ENCODE assay signal across 12 cellular contexts in the genomic region with DNA sequence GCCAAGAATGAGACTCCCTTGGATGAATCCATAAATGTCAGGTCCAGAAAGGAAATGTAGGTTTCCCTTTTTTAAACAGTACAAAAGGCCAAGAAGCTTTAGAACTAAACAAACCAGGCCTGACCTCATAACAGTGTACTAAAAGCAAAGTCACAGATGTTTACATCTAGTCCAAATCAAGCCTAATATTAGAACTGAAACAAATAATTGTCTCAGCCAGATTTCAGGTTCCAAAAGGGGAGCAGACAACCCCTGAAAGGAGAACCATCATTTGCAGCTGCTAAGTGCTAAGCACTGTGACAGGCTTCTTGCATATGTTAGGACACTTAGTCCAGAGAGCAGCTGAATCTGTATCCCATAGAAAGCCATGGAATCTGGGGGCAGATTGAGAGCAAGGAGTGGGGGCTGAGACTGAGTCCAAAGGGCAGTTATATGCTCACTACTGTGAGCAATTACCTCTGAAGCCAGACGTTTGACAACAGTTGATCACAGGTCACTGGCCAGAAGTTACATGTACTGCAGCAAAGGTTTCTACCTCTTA.
DNase-seq lines count a peak whose midpoint lies in the region; ATAC-seq, FAIRE-seq and TF ChIP-seq lines count a peak whose summit lies in the region.
"Had no signal": no experiment of that assay in that cellular context is flagged by ENCODE, and none has a peak within 500 bp of the region (broad histone marks: within the 10 kb centered on the region; RNA-seq: fewer than 3 reads in every experiment).

No MANE protein-coding gene starts in this region.

- H3K27me3 Mint-ChIP-seq in activated CD4-positive, alpha-beta T cell treated with anti-CD3 and anti-CD28 coated beads, Interleukin-2, amount 10 ng/mL, durations not matched to agents 24 days and 14 days, result peaks cover 6% of the 10 kb centered on the region

- H3K9me3 ChIP-seq in osteoblast (ENCODE audit: low read depth, low read length), result no peaks in the 10 kb centered on the region

- H3K36me3 Mint-ChIP-seq in activated CD4-positive, alpha-beta T cell treated with anti-CD3 and anti-CD28 coated beads, Interleukin-2, amount 10 ng/mL, durations not matched to agents 24 days and 14 days (ENCODE audit: low read depth), result no peaks in the 10 kb centered on the region

- no peaks in the 10 kb centered on the region for H3K9me3 Mint-ChIP-seq in activated CD4-positive, alpha-beta T cell treated with anti-CD3 and anti-CD28 coated beads, Interleukin-2, amount 10 ng/mL, durations not matched to agents 24 days and 14 days
- H3K9me3 Mint-ChIP-seq: activated T-helper 1 cell treated with anti-CD3 and anti-CD28 coated beads, Interleukin-12 subunit alpha, Interleukin-12 subunit beta, Interleukin-2, Interleukin-4 antibody, amounts not matched to agents 30 ng/mL and 10 ng/mL and 1 ng/mL, durations not matched to agents 14 hours and 24 hours and 36 hours had no signal

- H4K20me1 ChIP-seq in osteoblast (ENCODE audit: insufficient read depth, low read length), result no peaks in the 10 kb centered on the region

- no peaks in the 10 kb centered on the region for H3K79me2 ChIP-seq in osteoblast (ENCODE audit: insufficient read depth, low read length)

- TF ChIP-seq POLR2A in GM12892 (IDR thresholded peaks at IDR 0.05; ENCODE audit: low read depth, low read length), result no peak

- H3K36me3 ChIP-seq in osteoblast (ENCODE audit: insufficient read depth, low read length), result no peaks in the 10 kb centered on the region

- H2AFZ ChIP-seq in osteoblast (ENCODE audit: low read length), result no peak overlapping the region

- H3K4me3 ChIP-seq in osteoblast (ENCODE audit: insufficient read depth, low read length), result no peak overlapping the region
- H3K4me3 ChIP-seq: SK-N-MC had no signal

- intact Hi-C loops in activated CD4-positive, alpha-beta T cell treated with anti-CD3 and anti-CD28 coated beads, Interleukin-2, amount 10 ng/mL, durations not matched to agents 24 days and 14 days (cut with micrococcal nuclease), result no loop called here

- no peak overlapping the region for H3K4me2 ChIP-seq in osteoblast (ENCODE audit: insufficient read depth, low read length)

- peak overlapping the region; percentile 22 for H3K27ac ChIP-seq in substantia nigra (ENCODE audit: low read depth, low read length, poor library complexity, severe bottlenecking)
- H3K27ac ChIP-seq in osteoblast (ENCODE audit: low read depth, low read length), result no peak overlapping the region
- H3K27ac ChIP-seq: SK-N-MC had no signal

- peak; percentile 73 for ATAC-seq in GM19397 (IDR thresholded peaks at IDR 0.05; ENCODE audit: unreplicated experiment)
- peak; percentile 86 for ATAC-seq in HG03095 (IDR thresholded peaks at IDR 0.05; ENCODE audit: unreplicated experiment)
- no peak for ATAC-seq in GM21528 (IDR thresholded peaks at IDR 0.05; ENCODE audit: low FRiP score, unreplicated experiment)

- no peak for TF ChIP-seq CTCF in osteoblast (IDR thresholded peaks at IDR 0.05; ENCODE audit: extremely low read depth, low read depth, low read length)

- FAIRE-seq in GM12892 (lab: Jason Lieb, UNC), result no peak

- H3K4me3 Mint-ChIP-seq in activated CD4-positive, alpha-beta T cell treated with anti-CD3 and anti-CD28 coated beads, Interleukin-2, amount 10 ng/mL, durations not matched to agents 24 days and 14 days, result no peak overlapping the region
- H3K4me3 Mint-ChIP-seq: activated T-helper 1 cell treated with anti-CD3 and anti-CD28 coated beads, Interleukin-12 subunit alpha, Interleukin-12 subunit beta, Interleukin-2, Interleukin-4 antibody, amounts not matched to agents 30 ng/mL and 10 ng/mL and 1 ng/mL, durations not matched to agents 14 hours and 24 hours and 36 hours had no signal

- H3K4me1 Mint-ChIP-seq in activated CD4-positive, alpha-beta T cell treated with anti-CD3 and anti-CD28 coated beads, Interleukin-2, amount 10 ng/mL, durations not matched to agents 24 days and 14 days, result no peaks in the 10 kb centered on the region

- DNase-seq in fibroblast of peridontal ligament (ENCODE audit: extremely low read depth) (peak; percentile 47), substantia nigra (lab: John Stamatoyannopoulos, UW) (no peak), osteoblast (ENCODE audit: insufficient read length, low spot score, missing footprints) (no peak), GM12892 (ENCODE audit: insufficient read length) (no peak)
- no peak for DNase-seq in activated CD4-positive, alpha-beta T cell treated with anti-CD3 and anti-CD28 coated beads, Interleukin-2, amount 10 ng/mL, durations not matched to agents 24 days and 14 days
- DNase-seq: DMS153, NCI-H1436 treated with DMSO at 0.1 percent for 48 hours had no signal

- H3K27me3 ChIP-seq in osteoblast (ENCODE audit: insufficient read depth, low read length), result no peaks in the 10 kb centered on the region

- no peaks in the 10 kb centered on the region for H3K4me1 ChIP-seq in osteoblast (ENCODE audit: insufficient read depth, low read length)

- no peak overlapping the region for H3K27ac Mint-ChIP-seq in activated CD4-positive, alpha-beta T cell treated with anti-CD3 and anti-CD28 coated beads, Interleukin-2, amount 10 ng/mL, durations not matched to agents 24 days and 14 days
- H3K27ac Mint-ChIP-seq: activated T-helper 1 cell treated with anti-CD3 and anti-CD28 coated beads, Interleukin-12 subunit alpha, Interleukin-12 subunit beta, Interleukin-2, Interleukin-4 antibody, amounts not matched to agents 30 ng/mL and 10 ng/mL and 1 ng/mL, durations not matched to agents 14 hours and 24 hours and 36 hours had no signal
